In the genomic region with DNA sequence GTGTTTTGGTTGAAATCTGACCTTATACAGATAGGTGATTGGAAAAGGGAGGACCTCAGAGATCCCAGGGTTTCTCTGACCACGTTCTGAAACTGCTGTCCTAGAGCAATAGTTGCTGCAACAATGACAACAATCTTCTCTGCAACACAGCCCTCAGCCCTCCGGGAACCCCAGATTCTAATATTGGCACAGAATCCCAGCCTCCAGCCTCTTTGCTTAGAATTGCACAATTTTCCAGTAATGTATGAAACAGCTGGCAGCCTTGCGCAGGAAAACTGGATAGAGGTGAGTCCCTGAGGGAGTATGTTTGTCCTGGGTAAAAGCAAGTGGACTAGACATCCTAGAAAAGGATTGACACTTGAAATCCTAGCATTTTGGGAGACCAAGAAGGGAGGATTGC, we compare ENCODE assay signal across 15 cellular contexts. TPM values are rescaled to one million over a fixed set of nuclear protein-coding genes. Genes with fewer than 3 reads are reported as not detected.
DNase-seq lines count a peak whose midpoint lies in the region; ATAC-seq and TF ChIP-seq lines count a peak whose summit lies in the region.
"Had no signal": no experiment of that assay in that cellular context is flagged by ENCODE, and none has a peak within 500 bp of the region (broad histone marks: within the 10 kb centered on the region; RNA-seq: fewer than 3 reads in every experiment).

No MANE protein-coding gene starts in this region.

- DNase-seq in NCI-H226 (peak; percentile 28), esophagus muscularis mucosa (ENCODE audit: extremely low spot score) (no peak), lower leg skin (ENCODE audit: low spot score in 2 of 2) (peak; percentile 74 to 88), testis (peak; percentile 61), 8988T (no peak), COLO829 (ENCODE audit: low spot score) (no peak)
- DNase-seq: activated CD4-positive, alpha-beta T cell treated with anti-CD3 and anti-CD28 coated beads, Interleukin-2, amount 10 ng/mL, durations not matched to agents 24 days and 14 days; activated naive CD4-positive, alpha-beta T cell treated with Interleukin-2 at 50 U/mL for 16 hours; CD8-positive, alpha-beta T cell; NCI-H2227 treated with DMSO at 0.1 percent for 48 hours; PC-9; stimulated activated CD4-positive, alpha-beta T cell treated with anti-CD3 and anti-CD28 coated beads, Interleukin-1b, Interleukin-23, amount 100 ng/mL, for 48 hours; T-helper 17 cell had no signal

- ATAC-seq in GM18858 (IDR thresholded peaks at IDR 0.05; ENCODE audit: unreplicated experiment), result no peak
- ATAC-seq: CD8-positive, alpha-beta T cell had no signal

- no peak overlapping the region for H3K4me3 ChIP-seq in esophagus muscularis mucosa
- no peak overlapping the region for H3K4me3 ChIP-seq in lower leg skin (ENCODE audit: low read depth, poor library complexity, severe bottlenecking)
- no peak overlapping the region for H3K4me3 ChIP-seq in testis
- H3K4me3 ChIP-seq: neural progenitor cell, PC-9 had no signal

- H3K36me3 ChIP-seq in esophagus muscularis mucosa (no peaks in the 10 kb centered on the region), testis (ENCODE audit: low read depth, missing control alignments) (no peaks in the 10 kb centered on the region)
- H3K36me3 ChIP-seq: neural progenitor cell had no signal

- TF ChIP-seq CTCF in esophagus muscularis mucosa (IDR thresholded peaks at IDR 0.05) (no peak), lower leg skin (IDR thresholded peaks at IDR 0.05) (no peak), testis (IDR thresholded peaks at IDR 0.05) (no peak)

- intact Hi-C loops in esophagus muscularis mucosa (cut with DNase I), result no loop called here
- intact Hi-C loops in lower leg skin (cut with DNase I; ENCODE audit: low total_unique reads), result no loop called here
- intact Hi-C loops in testis (cut with DNase I; ENCODE audit: low total_unique reads), result no loop called here

- WGBS in esophagus muscularis mucosa, result 51% methylated on average over 2 of the region's 3 CpGs
- 18 to 19% methylated on average over 3 of the region's 3 CpGs for WGBS in lower leg skin, 2 donors
- WGBS in testis, 2 donors, result 35 to 73% methylated on average over 3 of the region's 3 CpGs

- TF ChIP-seq EP300 in esophagus muscularis mucosa (IDR thresholded peaks at IDR 0.05), result peak; percentile 59

- TF ChIP-seq POLR2A in esophagus muscularis mucosa (IDR thresholded peaks at IDR 0.05; ENCODE audit: low read depth), result no peak
- TF ChIP-seq POLR2A in lower leg skin (IDR thresholded peaks at IDR 0.05), result no peak
- no peak for TF ChIP-seq POLR2A in testis (IDR thresholded peaks at IDR 0.05)

- H3K9me3 ChIP-seq in esophagus muscularis mucosa, result no peaks in the 10 kb centered on the region
- H3K9me3 ChIP-seq in testis, result no peaks in the 10 kb centered on the region

- H3K27me3 ChIP-seq in esophagus muscularis mucosa, result no peaks in the 10 kb centered on the region
- H3K27me3 ChIP-seq in testis, result no peaks in the 10 kb centered on the region
- H3K27me3 ChIP-seq: neural progenitor cell had no signal

- H3K27ac ChIP-seq in esophagus muscularis mucosa (replicated peaks in 1 of 4) (no peak overlapping the region), testis (no peak overlapping the region)
- H3K27ac ChIP-seq: neural progenitor cell, PC-9 had no signal

- H3K4me1 ChIP-seq in esophagus muscularis mucosa (peaks cover 1 to 22% (median 14%) of the 10 kb centered on the region in 4 donors), testis (no peaks in the 10 kb centered on the region)
- H3K4me1 ChIP-seq: neural progenitor cell had no signal

RNA-seq across cellular contexts. Expression of a gene that starts 30.4 kb away (rescaled TPM):
- 100 to 1,000 TPM; 285 to 486 (median 315) TPM for total RNA-seq in esophagus muscularis mucosa
- 100 to 1,000 TPM; 197 to 362 (median 260) TPM for total RNA-seq in lower leg skin
- 100 to 1,000 TPM; 220 to 221 TPM for total RNA-seq in testis
- polyA plus RNA-seq in testis (ENCODE audit: insufficient read depth, low read depth, low replicate concordance), result 83.2 TPM

Comparison
In these comparisons a context has a peak if more than half of its experiments do, and no peak if none do; other contexts are left out.
1. DNase-seq: peak in NCI-H226 (single experiment), lower leg skin (2 of 2) and testis (single experiment); none in esophagus muscularis mucosa (single experiment), 8988T (single experiment) and COLO829 (single experiment).